18 cellular contexts compared by ENCODE assay signal in the genomic region with DNA sequence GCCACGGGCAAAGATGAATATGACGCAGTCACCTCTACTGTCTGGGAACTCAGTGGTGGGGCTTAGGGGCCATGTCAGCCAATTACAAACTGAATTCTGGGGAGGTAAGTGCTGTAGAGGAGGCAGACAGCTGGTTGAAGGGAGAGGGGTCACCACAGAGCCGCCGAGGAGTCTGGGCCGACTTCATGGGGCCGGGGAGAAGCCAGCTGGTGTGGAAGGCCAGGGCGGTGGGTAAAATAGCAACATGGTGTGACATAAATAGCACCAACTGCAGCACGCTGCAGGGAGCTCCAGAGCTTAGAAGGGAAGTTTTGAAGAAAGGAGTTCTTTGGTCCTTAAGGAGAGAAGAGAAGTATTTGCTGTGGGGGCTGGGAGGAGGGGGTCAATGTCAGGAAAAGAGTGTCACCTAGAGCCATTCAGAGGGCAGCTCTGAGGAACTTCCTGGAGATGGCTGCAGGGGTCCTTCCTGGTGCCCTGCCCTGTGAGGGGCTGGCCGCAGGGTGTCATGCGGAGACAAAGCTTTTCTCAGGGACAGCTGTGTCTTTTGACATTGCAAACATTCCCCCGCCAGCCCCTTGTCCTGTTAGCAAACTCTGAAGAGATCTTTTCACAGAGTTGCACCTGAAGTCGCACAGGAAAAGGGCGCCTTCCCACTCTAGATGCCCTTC. TPM values are rescaled to one million over a fixed set of nuclear protein-coding genes. Genes with fewer than 3 reads are reported as not detected.
"Had no signal": no experiment of that assay in that cellular context is flagged by ENCODE, and none has a peak within 500 bp of the region (broad histone marks: within the 10 kb centered on the region; RNA-seq: fewer than 3 reads in every experiment).

No MANE protein-coding gene starts in this region.

- H3K27me3 ChIP-seq: ascending aorta, vagina had no signal

- H3K36me3 ChIP-seq: ascending aorta, neutrophil, tibial nerve, vagina had no signal

- H3K4me3 ChIP-seq: ascending aorta, tibial nerve, vagina had no signal

- H3K4me3 Mint-ChIP-seq: activated naive CD8-positive, alpha-beta T cell treated with anti-CD3 and anti-CD28 coated beads, Interleukin-2, amount 50 U/mL, for 24 hours had no signal

- H3K9me3 Mint-ChIP-seq: activated naive CD8-positive, alpha-beta T cell treated with anti-CD3 and anti-CD28 coated beads, Interleukin-2, amount 50 U/mL, for 24 hours had no signal

- H3K27ac Mint-ChIP-seq: activated naive CD8-positive, alpha-beta T cell treated with anti-CD3 and anti-CD28 coated beads, Interleukin-2, amount 50 U/mL, for 24 hours had no signal

- H3K4me1 ChIP-seq: ascending aorta, tibial nerve, vagina had no signal

- ATAC-seq: activated naive CD8-positive, alpha-beta T cell treated with anti-CD3 and anti-CD28 coated beads, Interleukin-2, amount 50 U/mL, for 24 hours had no signal

- H3K9me3 ChIP-seq: ascending aorta, neutrophil, tibial nerve, vagina had no signal

- DNase-seq: activated CD4-positive, CD25-positive, alpha-beta regulatory T cell treated with anti-CD3 and anti-CD28 coated beads, Interleukin-2, amount 50 U/mL, for 72 hours; activated naive CD4-positive, alpha-beta T cell; activated naive CD8-positive, alpha-beta T cell treated with anti-CD3 and anti-CD28 coated beads, Interleukin-2, amount 50 U/mL, for 24 hours; activated T-cell treated with anti-CD3 and anti-CD28 coated beads for 4 hours; dermis blood vessel endothelial cell; hippocampal formation; kidney glomerular epithelial cell; retina; stimulated activated CD4-positive, alpha-beta T cell treated with anti-CD3 and anti-CD28 coated beads, Interleukin-4, amount 100 ng/mL, for 1 hour; stimulated activated naive CD4-positive, alpha-beta T cell; substantia nigra had no signal

- H3K27ac ChIP-seq: ascending aorta, neutrophil, tibial nerve, vagina had no signal

RNA-seq across cellular contexts. Expression of a gene that starts 6.4 kb away (rescaled TPM):
- total RNA-seq: ascending aorta, bronchial epithelial cell, dermis blood vessel endothelial cell, tibial nerve, vagina had no signal
- polyA plus RNA-seq: esophagus, liver had no signal
